ENCODE assay signal across 1 cellular context in the genomic region with DNA sequence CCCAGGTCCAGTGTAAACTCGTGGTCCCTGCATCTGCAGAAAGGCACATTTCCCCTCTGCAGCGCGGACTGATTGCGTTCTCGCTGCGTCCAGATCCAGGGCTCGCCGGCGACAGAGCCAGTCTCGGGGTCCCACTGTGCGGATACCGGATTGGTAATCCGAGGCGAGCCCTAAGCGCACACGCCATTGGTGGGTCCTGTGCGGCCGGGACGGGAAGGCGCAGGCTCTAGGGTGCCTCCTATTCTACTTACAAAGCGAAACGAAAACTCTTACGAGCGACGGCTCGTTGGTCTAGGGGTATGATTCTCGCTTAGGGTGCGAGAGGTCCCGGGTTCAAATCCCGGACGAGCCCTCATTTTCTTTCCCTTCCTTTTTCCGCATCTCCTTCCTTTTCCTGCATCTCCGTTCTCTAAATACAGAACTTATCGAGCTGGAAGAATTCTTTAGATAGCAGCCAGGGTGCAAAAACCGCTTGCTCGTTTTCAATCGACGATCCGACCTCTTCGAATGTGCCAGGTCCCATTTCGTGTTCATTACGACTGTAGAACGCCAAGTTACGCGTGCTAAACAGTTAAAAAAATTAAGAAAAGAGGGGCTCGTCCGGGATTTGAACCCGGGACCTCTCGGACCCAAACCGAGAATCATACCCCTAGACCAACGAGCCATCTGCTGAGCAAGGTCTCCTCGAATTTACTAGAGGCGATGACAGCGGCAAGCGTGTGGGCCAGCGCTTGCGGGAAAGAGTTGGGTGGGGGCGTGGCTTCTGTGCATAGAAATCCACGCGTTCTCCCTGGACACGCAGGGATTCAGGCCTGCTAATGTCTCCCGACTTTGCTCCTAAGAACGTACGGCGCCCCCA.
A peak's percentile ranks its signal among the peaks of the same experiment; 100 is the strongest.
TF ChIP-seq lines count a peak whose summit lies in the region.

No MANE protein-coding gene starts in this region.

TF ChIP-seq in K562, 482 proteins besides CTCF, POLR2A, EP300 and RAD21 (continued from another document and continues in another):
- TF ChIP-seq, protein P1, sequence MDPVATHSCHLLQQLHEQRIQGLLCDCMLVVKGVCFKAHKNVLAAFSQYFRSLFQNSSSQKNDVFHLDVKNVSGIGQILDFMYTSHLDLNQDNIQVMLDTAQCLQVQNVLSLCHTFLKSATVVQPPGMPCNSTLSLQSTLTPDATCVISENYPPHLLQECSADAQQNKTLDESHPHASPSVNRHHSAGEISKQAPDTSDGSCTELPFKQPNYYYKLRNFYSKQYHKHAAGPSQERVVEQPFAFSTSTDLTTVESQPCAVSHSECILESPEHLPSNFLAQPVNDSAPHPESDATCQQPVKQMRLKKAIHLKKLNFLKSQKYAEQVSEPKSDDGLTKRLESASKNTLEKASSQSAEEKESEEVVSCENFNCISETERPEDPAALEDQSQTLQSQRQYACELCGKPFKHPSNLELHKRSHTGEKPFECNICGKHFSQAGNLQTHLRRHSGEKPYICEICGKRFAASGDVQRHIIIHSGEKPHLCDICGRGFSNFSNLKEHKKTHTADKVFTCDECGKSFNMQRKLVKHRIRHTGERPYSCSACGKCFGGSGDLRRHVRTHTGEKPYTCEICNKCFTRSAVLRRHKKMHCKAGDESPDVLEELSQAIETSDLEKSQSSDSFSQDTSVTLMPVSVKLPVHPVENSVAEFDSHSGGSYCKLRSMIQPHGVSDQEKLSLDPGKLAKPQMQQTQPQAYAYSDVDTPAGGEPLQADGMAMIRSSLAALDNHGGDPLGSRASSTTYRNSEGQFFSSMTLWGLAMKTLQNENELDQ (CRISPR knock-in tag; IDR thresholded peaks at IDR 0.05; ENCODE audit: borderline replicate concordance) = no peak
- TF ChIP-seq, protein P2, sequence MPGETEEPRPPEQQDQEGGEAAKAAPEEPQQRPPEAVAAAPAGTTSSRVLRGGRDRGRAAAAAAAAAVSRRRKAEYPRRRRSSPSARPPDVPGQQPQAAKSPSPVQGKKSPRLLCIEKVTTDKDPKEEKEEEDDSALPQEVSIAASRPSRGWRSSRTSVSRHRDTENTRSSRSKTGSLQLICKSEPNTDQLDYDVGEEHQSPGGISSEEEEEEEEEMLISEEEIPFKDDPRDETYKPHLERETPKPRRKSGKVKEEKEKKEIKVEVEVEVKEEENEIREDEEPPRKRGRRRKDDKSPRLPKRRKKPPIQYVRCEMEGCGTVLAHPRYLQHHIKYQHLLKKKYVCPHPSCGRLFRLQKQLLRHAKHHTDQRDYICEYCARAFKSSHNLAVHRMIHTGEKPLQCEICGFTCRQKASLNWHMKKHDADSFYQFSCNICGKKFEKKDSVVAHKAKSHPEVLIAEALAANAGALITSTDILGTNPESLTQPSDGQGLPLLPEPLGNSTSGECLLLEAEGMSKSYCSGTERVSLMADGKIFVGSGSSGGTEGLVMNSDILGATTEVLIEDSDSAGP (CRISPR knock-in tag; IDR thresholded peaks at IDR 0.05) = 0 out of 2 replicates have a peak, but pooled peaks have one; percentile 26
- TF ChIP-seq E2F3 (CRISPR knock-in tag; IDR thresholded peaks at IDR 0.05) = no peak
- TF ChIP-seq ZNF444 (CRISPR knock-in tag; IDR thresholded peaks at IDR 0.05) = no peak
- TF ChIP-seq LARP7 (IDR thresholded peaks at IDR 0.05) = no peak
- TF ChIP-seq PTRF (tag; IDR thresholded peaks at IDR 0.05) = no peak
- TF ChIP-seq ETV1 (tag; conservative IDR thresholded peaks at IDR 0.05; ENCODE audit: low read depth) = peak; percentile 56; the same call in 1 of the 2 replicates
- TF ChIP-seq, protein P3, sequence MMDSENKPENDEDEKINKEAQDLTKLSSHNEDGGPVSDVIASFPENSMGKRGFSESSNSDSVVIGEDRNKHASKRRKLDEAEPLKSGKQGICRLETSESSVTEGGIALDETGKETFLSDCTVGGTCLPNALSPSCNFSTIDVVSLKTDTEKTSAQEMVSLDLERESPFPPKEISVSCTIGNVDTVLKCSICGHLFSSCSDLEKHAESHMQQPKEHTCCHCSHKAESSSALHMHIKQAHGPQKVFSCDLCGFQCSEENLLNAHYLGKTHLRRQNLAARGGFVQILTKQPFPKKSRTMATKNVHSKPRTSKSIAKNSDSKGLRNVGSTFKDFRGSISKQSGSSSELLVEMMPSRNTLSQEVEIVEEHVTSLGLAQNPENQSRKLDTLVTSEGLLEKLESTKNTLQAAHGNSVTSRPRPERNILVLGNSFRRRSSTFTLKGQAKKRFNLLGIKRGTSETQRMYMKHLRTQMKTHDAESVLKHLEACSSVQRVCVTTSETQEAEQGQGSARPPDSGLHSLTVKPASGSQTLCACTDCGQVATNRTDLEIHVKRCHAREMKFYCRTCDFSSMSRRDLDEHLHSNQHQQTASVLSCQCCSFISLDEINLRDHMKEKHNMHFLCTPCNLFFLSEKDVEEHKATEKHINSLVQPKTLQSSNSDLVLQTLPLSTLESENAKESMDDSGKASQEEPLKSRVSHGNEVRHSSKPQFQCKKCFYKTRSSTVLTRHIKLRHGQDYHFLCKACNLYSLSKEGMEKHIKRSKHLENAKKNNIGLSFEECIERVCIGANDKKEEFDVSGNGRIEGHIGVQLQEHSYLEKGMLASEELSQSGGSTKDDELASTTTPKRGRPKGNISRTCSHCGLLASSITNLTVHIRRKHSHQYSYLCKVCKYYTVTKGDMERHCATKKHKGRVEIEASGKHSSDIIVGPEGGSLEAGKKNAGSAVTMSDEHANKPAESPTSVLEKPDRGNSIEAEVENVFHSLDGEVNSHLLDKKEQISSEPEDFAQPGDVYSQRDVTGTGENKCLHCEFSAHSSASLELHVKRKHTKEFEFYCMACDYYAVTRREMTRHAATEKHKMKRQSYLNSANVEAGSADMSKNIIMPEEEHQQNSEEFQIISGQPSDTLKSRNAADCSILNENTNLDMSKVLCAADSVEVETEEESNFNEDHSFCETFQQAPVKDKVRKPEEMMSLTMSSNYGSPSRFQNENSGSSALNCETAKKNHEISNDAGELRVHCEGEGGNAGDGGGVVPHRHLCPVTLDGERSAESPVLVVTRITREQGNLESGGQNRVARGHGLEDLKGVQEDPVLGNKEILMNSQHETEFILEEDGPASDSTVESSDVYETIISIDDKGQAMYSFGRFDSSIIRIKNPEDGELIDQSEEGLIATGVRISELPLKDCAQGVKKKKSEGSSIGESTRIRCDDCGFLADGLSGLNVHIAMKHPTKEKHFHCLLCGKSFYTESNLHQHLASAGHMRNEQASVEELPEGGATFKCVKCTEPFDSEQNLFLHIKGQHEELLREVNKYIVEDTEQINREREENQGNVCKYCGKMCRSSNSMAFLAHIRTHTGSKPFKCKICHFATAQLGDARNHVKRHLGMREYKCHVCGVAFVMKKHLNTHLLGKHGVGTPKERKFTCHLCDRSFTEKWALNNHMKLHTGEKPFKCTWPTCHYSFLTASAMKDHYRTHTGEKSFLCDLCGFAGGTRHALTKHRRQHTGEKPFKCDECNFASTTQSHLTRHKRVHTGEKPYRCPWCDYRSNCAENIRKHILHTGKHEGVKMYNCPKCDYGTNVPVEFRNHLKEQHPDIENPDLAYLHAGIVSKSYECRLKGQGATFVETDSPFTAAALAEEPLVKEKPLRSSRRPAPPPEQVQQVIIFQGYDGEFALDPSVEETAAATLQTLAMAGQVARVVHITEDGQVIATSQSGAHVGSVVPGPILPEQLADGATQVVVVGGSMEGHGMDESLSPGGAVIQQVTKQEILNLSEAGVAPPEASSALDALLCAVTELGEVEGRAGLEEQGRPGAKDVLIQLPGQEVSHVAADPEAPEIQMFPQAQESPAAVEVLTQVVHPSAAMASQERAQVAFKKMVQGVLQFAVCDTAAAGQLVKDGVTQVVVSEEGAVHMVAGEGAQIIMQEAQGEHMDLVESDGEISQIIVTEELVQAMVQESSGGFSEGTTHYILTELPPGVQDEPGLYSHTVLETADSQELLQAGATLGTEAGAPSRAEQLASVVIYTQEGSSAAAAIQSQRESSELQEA (IDR thresholded peaks at IDR 0.05; ENCODE audit: low read depth) = peak; percentile 74
- TF ChIP-seq, protein P4, sequence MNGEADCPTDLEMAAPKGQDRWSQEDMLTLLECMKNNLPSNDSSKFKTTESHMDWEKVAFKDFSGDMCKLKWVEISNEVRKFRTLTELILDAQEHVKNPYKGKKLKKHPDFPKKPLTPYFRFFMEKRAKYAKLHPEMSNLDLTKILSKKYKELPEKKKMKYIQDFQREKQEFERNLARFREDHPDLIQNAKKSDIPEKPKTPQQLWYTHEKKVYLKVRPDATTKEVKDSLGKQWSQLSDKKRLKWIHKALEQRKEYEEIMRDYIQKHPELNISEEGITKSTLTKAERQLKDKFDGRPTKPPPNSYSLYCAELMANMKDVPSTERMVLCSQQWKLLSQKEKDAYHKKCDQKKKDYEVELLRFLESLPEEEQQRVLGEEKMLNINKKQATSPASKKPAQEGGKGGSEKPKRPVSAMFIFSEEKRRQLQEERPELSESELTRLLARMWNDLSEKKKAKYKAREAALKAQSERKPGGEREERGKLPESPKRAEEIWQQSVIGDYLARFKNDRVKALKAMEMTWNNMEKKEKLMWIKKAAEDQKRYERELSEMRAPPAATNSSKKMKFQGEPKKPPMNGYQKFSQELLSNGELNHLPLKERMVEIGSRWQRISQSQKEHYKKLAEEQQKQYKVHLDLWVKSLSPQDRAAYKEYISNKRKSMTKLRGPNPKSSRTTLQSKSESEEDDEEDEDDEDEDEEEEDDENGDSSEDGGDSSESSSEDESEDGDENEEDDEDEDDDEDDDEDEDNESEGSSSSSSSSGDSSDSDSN (IDR thresholded peaks at IDR 0.05; ENCODE audit: borderline replicate concordance in 1 of 2, low read depth in 2 of 2, low read length in 2 of 2) = 0 out of 4 replicates have a peak, but pooled peaks of 1 of the 2 experiments have one; percentile 26
- TF ChIP-seq NELFE (IDR thresholded peaks at IDR 0.05; ENCODE audit: insufficient read depth, insufficient read length) = no peak
- TF ChIP-seq, protein P5, sequence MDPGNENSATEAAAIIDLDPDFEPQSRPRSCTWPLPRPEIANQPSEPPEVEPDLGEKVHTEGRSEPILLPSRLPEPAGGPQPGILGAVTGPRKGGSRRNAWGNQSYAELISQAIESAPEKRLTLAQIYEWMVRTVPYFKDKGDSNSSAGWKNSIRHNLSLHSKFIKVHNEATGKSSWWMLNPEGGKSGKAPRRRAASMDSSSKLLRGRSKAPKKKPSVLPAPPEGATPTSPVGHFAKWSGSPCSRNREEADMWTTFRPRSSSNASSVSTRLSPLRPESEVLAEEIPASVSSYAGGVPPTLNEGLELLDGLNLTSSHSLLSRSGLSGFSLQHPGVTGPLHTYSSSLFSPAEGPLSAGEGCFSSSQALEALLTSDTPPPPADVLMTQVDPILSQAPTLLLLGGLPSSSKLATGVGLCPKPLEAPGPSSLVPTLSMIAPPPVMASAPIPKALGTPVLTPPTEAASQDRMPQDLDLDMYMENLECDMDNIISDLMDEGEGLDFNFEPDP (CRISPR knock-in tag; IDR thresholded peaks at IDR 0.05) = no peak
- 0 out of 2 replicates have a peak, but pooled peaks have one; percentile 88 for TF ChIP-seq KAT7 (CRISPR knock-in tag; IDR thresholded peaks at IDR 0.05; ENCODE audit: borderline replicate concordance)
- TF ChIP-seq DDX20 (tag; IDR thresholded peaks at IDR 0.05; ENCODE audit: low read depth) = 0 out of 2 replicates have a peak, but pooled peaks have one; percentile 43
- 0 out of 2 replicates have a peak, but pooled peaks have one; percentile 72 for TF ChIP-seq HSF4 (CRISPR knock-in tag; IDR thresholded peaks at IDR 0.05; ENCODE audit: borderline replicate concordance)
- TF ChIP-seq ILF3 (IDR thresholded peaks at IDR 0.05; ENCODE audit: borderline replicate concordance) = peak; percentile 57; the same call in 1 of the 2 replicates
- TF ChIP-seq PHF8 (IDR thresholded peaks at IDR 0.05; ENCODE audit: borderline replicate concordance, low read length) = no peak
- no peak for TF ChIP-seq CBX1 (IDR thresholded peaks at IDR 0.05; ENCODE audit: low read depth)
- 0 out of 4 replicates have a peak, but pooled peaks of 1 of the 2 experiments have one; percentile 8 for TF ChIP-seq SIX5 (IDR thresholded peaks at IDR 0.05; ENCODE audit: borderline replicate concordance in 1 of 2, insufficient read depth in 1 of 2, low read depth in 1 of 2, low read length in 2 of 2)
- no peak for TF ChIP-seq ZNF76 (CRISPR knock-in tag; IDR thresholded peaks at IDR 0.05; ENCODE audit: borderline replicate concordance)
- no peak for TF ChIP-seq KLF16 (IDR thresholded peaks at IDR 0.05)
- no peak for TF ChIP-seq ETS2 (tag; IDR thresholded peaks at IDR 0.05; ENCODE audit: borderline replicate concordance, poor library complexity, severe bottlenecking)
- TF ChIP-seq TSC22D4 (tag; IDR thresholded peaks at IDR 0.05) = no peak
- no peak for TF ChIP-seq PHB2 (IDR thresholded peaks at IDR 0.05; ENCODE audit: low read depth)
- TF ChIP-seq, protein P6, sequence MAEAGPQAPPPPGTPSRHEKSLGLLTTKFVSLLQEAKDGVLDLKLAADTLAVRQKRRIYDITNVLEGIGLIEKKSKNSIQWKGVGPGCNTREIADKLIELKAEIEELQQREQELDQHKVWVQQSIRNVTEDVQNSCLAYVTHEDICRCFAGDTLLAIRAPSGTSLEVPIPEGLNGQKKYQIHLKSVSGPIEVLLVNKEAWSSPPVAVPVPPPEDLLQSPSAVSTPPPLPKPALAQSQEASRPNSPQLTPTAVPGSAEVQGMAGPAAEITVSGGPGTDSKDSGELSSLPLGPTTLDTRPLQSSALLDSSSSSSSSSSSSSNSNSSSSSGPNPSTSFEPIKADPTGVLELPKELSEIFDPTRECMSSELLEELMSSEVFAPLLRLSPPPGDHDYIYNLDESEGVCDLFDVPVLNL (CRISPR knock-in tag; IDR thresholded peaks at IDR 0.05; ENCODE audit: low read depth) = peak; percentile 16; the same call in 1 of the 2 replicates
- TF ChIP-seq ZNF217 (CRISPR knock-in tag; IDR thresholded peaks at IDR 0.05) = 0 out of 2 replicates have a peak, but pooled peaks have one; percentile 73
- no peak for TF ChIP-seq U2AF2 (optimal IDR thresholded peaks at IDR 0.05; ENCODE audit: low read depth, low read length)
- TF ChIP-seq MTA2 (IDR thresholded peaks at IDR 0.05; ENCODE audit: low read depth) = no peak
- TF ChIP-seq NFE2L1 (tag; IDR thresholded peaks at IDR 0.05; ENCODE audit: borderline replicate concordance, low read depth) = no peak
- no peak for TF ChIP-seq ZNF695 (CRISPR knock-in tag; IDR thresholded peaks at IDR 0.05)
- TF ChIP-seq MIER1 (IDR thresholded peaks at IDR 0.05; ENCODE audit: low read depth) = no peak
- TF ChIP-seq POLR2G (IDR thresholded peaks at IDR 0.05; ENCODE audit: low read depth, low read length) = peak; percentile 87
- no peak for TF ChIP-seq OTX1 (CRISPR knock-in tag; IDR thresholded peaks at IDR 0.05)
- no peak for TF ChIP-seq TCFL5 (CRISPR knock-in tag; conservative IDR thresholded peaks at IDR 0.05)
- TF ChIP-seq CBX8 (IDR thresholded peaks at IDR 0.05; ENCODE audit: borderline replicate concordance, extremely low read depth, low read depth, low read length, poor library complexity, severe bottlenecking) = no peak
- no peak for TF ChIP-seq ZNF707 (CRISPR knock-in tag; conservative IDR thresholded peaks at IDR 0.05)
- peak; percentile 80; the same call in 1 of the 2 replicates for TF ChIP-seq ZNF644 (tag; IDR thresholded peaks at IDR 0.05; ENCODE audit: low read depth)
- TF ChIP-seq POLR2AphosphoS5 (IDR thresholded peaks at IDR 0.05; ENCODE audit: control insufficient read depth, insufficient read depth, low read depth, low read length) = 0 out of 2 replicates have a peak, but pooled peaks have one; percentile 28
- TF ChIP-seq FOXA1 (IDR thresholded peaks at IDR 0.05; ENCODE audit: borderline replicate concordance) = no peak
- TF ChIP-seq ZNF174 (CRISPR knock-in tag; IDR thresholded peaks at IDR 0.05) = no peak
- TF ChIP-seq, protein P7, sequence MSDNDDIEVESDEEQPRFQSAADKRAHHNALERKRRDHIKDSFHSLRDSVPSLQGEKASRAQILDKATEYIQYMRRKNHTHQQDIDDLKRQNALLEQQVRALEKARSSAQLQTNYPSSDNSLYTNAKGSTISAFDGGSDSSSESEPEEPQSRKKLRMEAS (CRISPR knock-in tag; IDR thresholded peaks at IDR 0.05) = no peak; the same call in 1 of the 2 replicates
- TF ChIP-seq RBM17 (IDR thresholded peaks at IDR 0.05; ENCODE audit: borderline replicate concordance, low read depth, low read length) = no peak
- no peak for TF ChIP-seq RFX7 (CRISPR knock-in tag; IDR thresholded peaks at IDR 0.05)
